Comparison of ENCODE assay signal across 23 cellular contexts in genomic region chr2:16176971-16177480, GRCh38.
DNase-seq lines count a peak whose midpoint lies in the region; ATAC-seq and TF ChIP-seq lines count a peak whose summit lies in the region.
"Had no signal": no experiment of that assay in that cellular context is flagged by ENCODE, and none has a peak within 500 bp of the region (broad histone marks: within the 10 kb centered on the region; RNA-seq: fewer than 3 reads in every experiment).

No MANE protein-coding gene starts in this region.

- H3K9me3 ChIP-seq in BE2C, result peaks cover 28% of the 10 kb centered on the region
- H3K9me3 ChIP-seq: A549, BLaER1 had no signal

- no peak overlapping the region for H3K4me3 Mint-ChIP-seq in neural crest cell
- H3K4me3 Mint-ChIP-seq in activated T-helper 2 cell treated with anti-CD3 and anti-CD28 coated beads, Interferon-gamma antibody, Interleukin-2, Interleukin-4, amounts not matched to agents 10 μg/mL and 5 μg/mL and 100 μg/mL, durations not matched to agents 14 hours and 24 hours and 36 hours (ENCODE audit: low read depth), result no peak overlapping the region
- H3K4me3 Mint-ChIP-seq: B cell; CD14-positive monocyte; CD4-positive, alpha-beta memory T cell; CD4-positive, CD25-positive, alpha-beta regulatory T cell; CD8-positive, alpha-beta memory T cell had no signal

- H3K9me3 Mint-ChIP-seq in neural crest cell, result no peaks in the 10 kb centered on the region
- H3K9me3 Mint-ChIP-seq in activated T-helper 2 cell treated with anti-CD3 and anti-CD28 coated beads, Interferon-gamma antibody, Interleukin-2, Interleukin-4, amounts not matched to agents 10 μg/mL and 5 μg/mL and 100 μg/mL, durations not matched to agents 14 hours and 24 hours and 36 hours, result no peaks in the 10 kb centered on the region

- H3K4me1 ChIP-seq in BE2C, result peaks cover 37% of the 10 kb centered on the region
- H3K4me1 ChIP-seq: A549, BLaER1 had no signal

- TF ChIP-seq CTCF in BE2C (IDR thresholded peaks at IDR 0.05; ENCODE audit: low read depth, low read length) (no peak), neural crest cell (conservative IDR thresholded peaks at IDR 0.05) (no peak)

- DNase-seq in BE2C, result peak; percentile 96
- peak; percentile 97 for DNase-seq in SK-N-DZ (ENCODE audit: low spot score)
- no peak for DNase-seq in neural crest cell (ENCODE audit: low read depth, low spot score)
- no peak for DNase-seq in activated T-helper 2 cell treated with anti-CD3 and anti-CD28 coated beads, Interferon-gamma antibody, Interleukin-2, Interleukin-4, amounts not matched to agents 10 μg/mL and 5 μg/mL and 100 μg/mL, durations not matched to agents 14 hours and 24 hours and 36 hours (ENCODE audit: low spot score)
- DNase-seq: AML-193; C1 segment of cervical spinal cord; CD4-positive, alpha-beta memory T cell; CD4-positive, CD25-positive, alpha-beta regulatory T cell; CD8-positive, alpha-beta memory T cell; COR-L47; DMS 273 treated with DMSO at 0.1 percent for 48 hours; DMS153; DMS53; DMS79; DND-41; EL; GDM1 had no signal

- H3K27me3 Mint-ChIP-seq in neural crest cell (ENCODE audit: low read depth), result peaks cover 23% of the 10 kb centered on the region
- H3K27me3 Mint-ChIP-seq in activated T-helper 2 cell treated with anti-CD3 and anti-CD28 coated beads, Interferon-gamma antibody, Interleukin-2, Interleukin-4, amounts not matched to agents 10 μg/mL and 5 μg/mL and 100 μg/mL, durations not matched to agents 14 hours and 24 hours and 36 hours (ENCODE audit: low read depth), result no peaks in the 10 kb centered on the region
- H3K27me3 Mint-ChIP-seq: CD4-positive, CD25-positive, alpha-beta regulatory T cell; CD8-positive, alpha-beta memory T cell had no signal

- peak overlapping the region; percentile 50 for H3K27ac Mint-ChIP-seq in neural crest cell (ENCODE audit: unreplicated experiment)
- no peak overlapping the region for H3K27ac Mint-ChIP-seq in activated T-helper 2 cell treated with anti-CD3 and anti-CD28 coated beads, Interferon-gamma antibody, Interleukin-2, Interleukin-4, amounts not matched to agents 10 μg/mL and 5 μg/mL and 100 μg/mL, durations not matched to agents 14 hours and 24 hours and 36 hours
- H3K27ac Mint-ChIP-seq: B cell; CD14-positive monocyte; CD4-positive, alpha-beta memory T cell; CD4-positive, CD25-positive, alpha-beta regulatory T cell; CD8-positive, alpha-beta memory T cell had no signal

- intact Hi-C loops in activated T-helper 2 cell treated with anti-CD3 and anti-CD28 coated beads, Interferon-gamma antibody, Interleukin-2, Interleukin-4, amounts not matched to agents 10 μg/mL and 5 μg/mL and 100 μg/mL, durations not matched to agents 14 hours and 24 hours and 36 hours (cut with micrococcal nuclease), result no loop called here

- no peaks in the 10 kb centered on the region for H3K36me3 ChIP-seq in BE2C
- H3K36me3 ChIP-seq: BLaER1 had no signal

- no peaks in the 10 kb centered on the region for H3K36me3 Mint-ChIP-seq in neural crest cell (ENCODE audit: low read depth)
- H3K36me3 Mint-ChIP-seq in activated T-helper 2 cell treated with anti-CD3 and anti-CD28 coated beads, Interferon-gamma antibody, Interleukin-2, Interleukin-4, amounts not matched to agents 10 μg/mL and 5 μg/mL and 100 μg/mL, durations not matched to agents 14 hours and 24 hours and 36 hours (ENCODE audit: low read depth), result no peaks in the 10 kb centered on the region
- H3K36me3 Mint-ChIP-seq: CD14-positive monocyte; CD4-positive, alpha-beta memory T cell; CD4-positive, CD25-positive, alpha-beta regulatory T cell; CD8-positive, alpha-beta memory T cell had no signal

- no peak for ATAC-seq in HG03196 (IDR thresholded peaks at IDR 0.05; ENCODE audit: unreplicated experiment)
- ATAC-seq: A549, GM12878 had no signal

- peaks cover 49% of the 10 kb centered on the region for H3K4me1 Mint-ChIP-seq in neural crest cell
- no peaks in the 10 kb centered on the region for H3K4me1 Mint-ChIP-seq in activated T-helper 2 cell treated with anti-CD3 and anti-CD28 coated beads, Interferon-gamma antibody, Interleukin-2, Interleukin-4, amounts not matched to agents 10 μg/mL and 5 μg/mL and 100 μg/mL, durations not matched to agents 14 hours and 24 hours and 36 hours (ENCODE audit: low read depth)
- H3K4me1 Mint-ChIP-seq: B cell; CD14-positive monocyte; CD4-positive, alpha-beta memory T cell; CD4-positive, CD25-positive, alpha-beta regulatory T cell; CD8-positive, alpha-beta memory T cell had no signal

- H3K27me3 ChIP-seq in BE2C, result no peaks in the 10 kb centered on the region
- H3K27me3 ChIP-seq: BLaER1 had no signal

- no peak overlapping the region for H3K4me3 ChIP-seq in BE2C (ENCODE audit: low read depth, low read length)
- H3K4me3 ChIP-seq: A549, BLaER1, GM12878 had no signal

Comparison
In these comparisons a context has a peak if more than half of its experiments do, and no peak if none do; other contexts are left out.
1. DNase-seq: peak in BE2C (single experiment) and SK-N-DZ (single experiment); none in neural crest cell (single experiment) and activated T-helper 2 cell treated with anti-CD3 and anti-CD28 coated beads, Interferon-gamma antibody, Interleukin-2, Interleukin-4, amounts not matched to agents 10 μg/mL and 5 μg/mL and 100 μg/mL, durations not matched to agents 14 hours and 24 hours and 36 hours (single experiment).